In genomic region chrY:19567908-19568307, GRCh38 we compare ENCODE assay signal across 8 cellular contexts.
DNase-seq lines count a peak whose midpoint lies in the region; FAIRE-seq and TF ChIP-seq lines count a peak whose summit lies in the region.

No MANE protein-coding gene starts in this region.

- no peak overlapping the region; the same call in 1 of the 2 replicates for H3K18ac ChIP-seq in H1 (ENCODE audit: extremely low read depth, low read length)

- no peaks in the 10 kb centered on the region for H4K20me1 ChIP-seq in H1 (replicated peaks in 1 of 2; ENCODE audit: control insufficient read depth in 1 of 2, insufficient read depth in 2 of 2, low read length in 2 of 2)

- no peak overlapping the region for H2BK15ac ChIP-seq in H1 (ENCODE audit: low read length)

- H3K4me2 ChIP-seq in H1 (ENCODE audit: insufficient read depth in 1 of 2, low read depth in 2 of 2, low read length in 2 of 2) (peak overlapping the region; percentile 74 to 77), parathyroid adenoma (ENCODE audit: low read length) (peak overlapping the region; percentile 68)

- H3K9ac ChIP-seq in H1 (replicated peaks in 1 of 4; ENCODE audit: extremely low read depth in 1 of 4, low read depth in 3 of 4, low read length in 3 of 4) (peak overlapping the region; percentile 76 to 87 (median 80)), parathyroid adenoma (no peak overlapping the region)

- H3K23me2 ChIP-seq in H1 (ENCODE audit: low read depth, low read length): peaks cover 3% of the 10 kb centered on the region; the same call in 1 of the 2 replicates

- H3K9me3 ChIP-seq in H1 (ENCODE audit: insufficient read depth in 2 of 2, low read depth in 1 of 2, low read length in 1 of 2): no peaks in the 10 kb centered on the region
- no peaks in the 10 kb centered on the region for H3K9me3 ChIP-seq in parathyroid adenoma (ENCODE audit: control insufficient read depth, low read length)

- in situ Hi-C loops in KBM-7 (cut with MboI; ENCODE audit: low pct_unique_long_range_greater_than_20kb, low sequenced_read_pairs): no loop called here

- peaks cover 3 to 55% of the 10 kb centered on the region in 2 experiments; a peak in 3 of 4 replicates for H3K79me2 ChIP-seq in H1 (ENCODE audit: control insufficient read depth in 1 of 2, insufficient read depth in 2 of 2, low read length in 2 of 2)
- no peaks in the 10 kb centered on the region for H3K79me2 ChIP-seq in parathyroid adenoma

- H3K27ac ChIP-seq in H1 (ENCODE audit: low read depth, low read length) (peak overlapping the region; percentile 75; the same call in 1 of the 2 replicates), parathyroid adenoma (no peak overlapping the region)

- CTCF ChIA-PET in H1 (lab: Charles Lee; ENCODE audit: partially characterized antibody): no interaction called here

- TF ChIP-seq RAD21 in H1 (IDR thresholded peaks at IDR 0.05 in 1 of 2, conservative IDR thresholded peaks at IDR 0.05 in 1 of 2; ENCODE audit: low read depth in 2 of 2, low read length in 2 of 2): no peak

- POLR2A ChIA-PET in H1 (lab: Charles Lee; ENCODE audit: partially characterized antibody): interaction anchor here (1.0 to 1.4 kb wide), 5 partner anchors 9 to 176 kb away, joined by 3 to 6 read pairs (median 3); partner anchors contain the start of gene KDM5D

- no peak overlapping the region for H4K91ac ChIP-seq in H1 (replicated peaks; ENCODE audit: insufficient read length, low read length)

- peak overlapping the region; percentile 86 for H2BK5ac ChIP-seq in H1 (ENCODE audit: low read depth, low read length)

- H2AK5ac ChIP-seq in H1 (ENCODE audit: low read depth, low read length): no peak overlapping the region

- H4K8ac ChIP-seq in H1 (ENCODE audit: extremely low read depth, insufficient read depth, low read length): peak overlapping the region; percentile 25; the same call in 1 of the 2 replicates

- H3K27me3 ChIP-seq in H1 (replicated peaks in 1 of 4; ENCODE audit: control insufficient read depth in 3 of 4, extremely low read depth in 1 of 4, insufficient read depth in 3 of 4, low read length in 3 of 4) (no peaks in the 10 kb centered on the region), parathyroid adenoma (ENCODE audit: control insufficient read depth, insufficient read depth, low read length) (no peaks in the 10 kb centered on the region)

- TF ChIP-seq POLR2A in H1 (IDR thresholded peaks at IDR 0.05; ENCODE audit: control extremely low read depth in 1 of 2, low read depth in 2 of 2, low read length in 2 of 2): no peak; a peak in 1 of 3 replicates

- FAIRE-seq in H1 (lab: Jason Lieb, UNC): no peak

- TF ChIP-seq EP300 in H1 (IDR thresholded peaks at IDR 0.05; ENCODE audit: borderline replicate concordance in 1 of 2, low read depth in 2 of 2, low read length in 2 of 2): no peak

- no peak overlapping the region for H2BK120ac ChIP-seq in H1 (replicated peaks; ENCODE audit: low read depth, low read length)

- H2BK20ac ChIP-seq in H1 (ENCODE audit: low read length): no peak overlapping the region

- TF ChIP-seq CTCF in H1 (IDR thresholded peaks at IDR 0.05; ENCODE audit: control extremely low read depth in 1 of 3, insufficient read depth in 1 of 3, low read depth in 1 of 3, low read length in 3 of 3): no peak
- TF ChIP-seq CTCF in parathyroid adenoma (IDR thresholded peaks at IDR 0.05): no peak

- H3K4me3 ChIP-seq in H1 (ENCODE audit: extremely low read depth in 1 of 4, insufficient read depth in 2 of 4, low read depth in 3 of 4, low read length in 4 of 4) (peak overlapping the region; percentile 67 to 87 (median 82)), parathyroid adenoma (ENCODE audit: low read depth, low read length) (peak overlapping the region; percentile 78)

- peak overlapping the region; percentile 25 for H3K56ac ChIP-seq in H1 (replicated peaks; ENCODE audit: insufficient read length, low read depth, low read length)

- H3K4me1 ChIP-seq in H1 (replicated peaks in 1 of 4; ENCODE audit: control insufficient read depth in 3 of 4, insufficient read depth in 4 of 4, low read length in 3 of 4) (no peaks in the 10 kb centered on the region; a peak in 1 of 7 replicates), parathyroid adenoma (no peaks in the 10 kb centered on the region)

- no peak overlapping the region for H4K5ac ChIP-seq in H1 (ENCODE audit: insufficient read length, low read depth, low read length)

- H3K14ac ChIP-seq in H1 (ENCODE audit: insufficient read length): no peak overlapping the region

- H3K4ac ChIP-seq in H1 (replicated peaks; ENCODE audit: insufficient read length, low read depth, low read length): no peak overlapping the region

- no peaks in the 10 kb centered on the region for H3K79me1 ChIP-seq in H1 (ENCODE audit: low read depth, low read length)

- DNase-seq in NCI-H2196 (lab: John Stamatoyannopoulos, UW; ENCODE audit: unreplicated experiment) (peak; percentile 50), NCI-H2196 treated with DMSO at 0.1 percent for 48 hours (lab: John Stamatoyannopoulos, UW; ENCODE audit: unreplicated experiment) (no peak), KBM-7 (peak; percentile 70), H1 (ENCODE audit: low read depth in 1 of 2, low spot score in 2 of 2) (no peak), SK-N-DZ (ENCODE audit: low spot score) (no peak), HuH-7.5 (ENCODE audit: low spot score) (no peak), NCI-H1694 (lab: John Stamatoyannopoulos, UW) (no peak)

- no peaks in the 10 kb centered on the region for H3K36me3 ChIP-seq in H1 (ENCODE audit: control insufficient read depth in 2 of 4, insufficient read depth in 4 of 4, low read length in 3 of 4)
- no peaks in the 10 kb centered on the region for H3K36me3 ChIP-seq in parathyroid adenoma (ENCODE audit: control insufficient read depth, insufficient read depth, low read length)

- H2AFZ ChIP-seq in H1 (ENCODE audit: low read length) (no peak overlapping the region), parathyroid adenoma (no peak overlapping the region)

- H3K23ac ChIP-seq in H1 (ENCODE audit: insufficient read length): no peak overlapping the region

- no peak overlapping the region for H2BK12ac ChIP-seq in H1 (ENCODE audit: low read depth, low read length)

- WGBS in H1 (ENCODE audit: extremely low coverage in 1 of 2, insufficient coverage in 1 of 2, insufficient read length in 1 of 2, insufficient replicate concordance in 2 of 2, low coverage in 1 of 2, low lambda C conversion rate in 2 of 2, missing lambda C conversion rate in 1 of 2), 2 experiments: 1% methylated on average over 9 of the region's 15 CpGs; no CpG with 5 or more reads in 1 of the 2 experiments

TF ChIP-seq in H1, 55 proteins besides CTCF, POLR2A, EP300 and RAD21:
- TF ChIP-seq CREB1 (IDR thresholded peaks at IDR 0.05) (no peak), POU5F1 (IDR thresholded peaks at IDR 0.05; ENCODE audit: low read depth, low read length) (no peak), RFX5 (IDR thresholded peaks at IDR 0.05; ENCODE audit: borderline replicate concordance, low read depth, low read length) (no peak), SP2 (IDR thresholded peaks at IDR 0.05; ENCODE audit: low read length) (no peak), POLR2AphosphoS5 (IDR thresholded peaks at IDR 0.05; ENCODE audit: low read depth, low read length) (no peak), MAFK (IDR thresholded peaks at IDR 0.05; ENCODE audit: low read depth, low read length) (no peak), KDM1A (IDR thresholded peaks at IDR 0.05; ENCODE audit: borderline replicate concordance, low read length) (no peak), TAF1 (IDR thresholded peaks at IDR 0.05; ENCODE audit: low read depth, low read length) (no peak)

Comparison
In these comparisons a context has a peak if more than half of its experiments do, and no peak if none do; other contexts are left out.
1. DNase-seq: peak in NCI-H2196 (single experiment) and KBM-7 (single experiment); none in NCI-H2196 treated with DMSO at 0.1 percent for 48 hours (single experiment), H1 (0 of 2), SK-N-DZ (single experiment), HuH-7.5 (single experiment) and NCI-H1694 (single experiment).